ENCODE assay signal across 8 cellular contexts in genomic region chr6:87393026-87393622, GRCh38. TPM values are rescaled to one million over a fixed set of nuclear protein-coding genes. Genes with fewer than 3 reads are reported as not detected.
A peak's percentile ranks its signal among the peaks of the same experiment; 100 is the strongest.
DNase-seq lines count a peak whose midpoint lies in the region; ATAC-seq and TF ChIP-seq lines count a peak whose summit lies in the region.

No MANE protein-coding gene starts in this region.

- H4K20me1 ChIP-seq in fibroblast of lung (ENCODE audit: control insufficient read depth, extremely low read depth, insufficient read depth, low read length), result no peaks in the 10 kb centered on the region
- no peaks in the 10 kb centered on the region for H4K20me1 ChIP-seq in neural cell (ENCODE audit: insufficient read depth)

- no peak overlapping the region for H2AFZ ChIP-seq in fibroblast of lung (ENCODE audit: low read length)
- H2AFZ ChIP-seq in neural cell (ENCODE audit: low read depth, low read length), result no peak overlapping the region

- H3K4me3 ChIP-seq in fibroblast of lung (replicated peaks in 1 of 4; ENCODE audit: control extremely low read depth in 1 of 4, insufficient read depth in 1 of 4, low read depth in 3 of 4, low read length in 4 of 4) (no peak overlapping the region), neural cell (ENCODE audit: low read length) (no peak overlapping the region)

- TF ChIP-seq RAD21 in neural cell (conservative IDR thresholded peaks at IDR 0.05), result peak; percentile 88

- no peaks in the 10 kb centered on the region for H3K9me3 ChIP-seq in fibroblast of lung (ENCODE audit: control insufficient read depth, insufficient read depth, low read depth, low read length)
- no peaks in the 10 kb centered on the region for H3K9me3 ChIP-seq in neural cell (ENCODE audit: low read length)

- H3K79me2 ChIP-seq in fibroblast of lung (ENCODE audit: control insufficient read depth, insufficient read depth, low read length), result no peaks in the 10 kb centered on the region
- no peaks in the 10 kb centered on the region for H3K79me2 ChIP-seq in neural cell (replicated peaks; ENCODE audit: insufficient read depth, low read length)

- no peaks in the 10 kb centered on the region for H3F3A ChIP-seq in neural cell (ENCODE audit: insufficient read depth, low read length, poor library complexity, severe bottlenecking)

- no peak overlapping the region for H3K27ac ChIP-seq in fibroblast of lung (ENCODE audit: insufficient read depth, low read length)
- no peak overlapping the region for H3K27ac ChIP-seq in neural cell (ENCODE audit: low read length)

- no peaks in the 10 kb centered on the region for H3K4me1 ChIP-seq in fibroblast of lung (ENCODE audit: control insufficient read depth, extremely low read depth, insufficient read depth, low read length)

- H3K27me3 ChIP-seq in fibroblast of lung (ENCODE audit: control insufficient read depth, insufficient read depth, low read length), result no peaks in the 10 kb centered on the region
- no peaks in the 10 kb centered on the region for H3K27me3 ChIP-seq in neural cell (ENCODE audit: insufficient read depth, low read depth, low read length)

- H3K4me2 ChIP-seq in fibroblast of lung (ENCODE audit: extremely low read depth, insufficient read depth, low read length), result no peak overlapping the region
- no peak overlapping the region for H3K4me2 ChIP-seq in neural cell (ENCODE audit: low read length)

- TF ChIP-seq EP300 in neural cell (conservative IDR thresholded peaks at IDR 0.05; ENCODE audit: poor library complexity, severe bottlenecking), result peak; percentile 18

- peak; percentile 70 for DNase-seq in COR-L47 (lab: John Stamatoyannopoulos, UW)
- DNase-seq in NCI-H446 treated with DMSO at 0.1 percent for 48 hours (lab: John Stamatoyannopoulos, UW), result peak; percentile 44
- DNase-seq in activated CD4-positive, alpha-beta T cell treated with anti-CD3 and anti-CD28 coated beads, Interleukin-2, amount 50 U/mL, for 1 hour, result peak; percentile 8
- DNase-seq in fibroblast of lung (ENCODE audit: low read depth in 2 of 2), result peak; percentile 63 to 78
- no peak for DNase-seq in GM19238 (ENCODE audit: insufficient read length, low spot score)

- H3K9ac ChIP-seq in fibroblast of lung (ENCODE audit: insufficient read depth, low read length), result no peak overlapping the region
- no peak overlapping the region for H3K9ac ChIP-seq in neural cell (ENCODE audit: low read length)

- H3K36me3 ChIP-seq in fibroblast of lung (ENCODE audit: control insufficient read depth, insufficient read depth, low read length) (no peaks in the 10 kb centered on the region), neural cell (ENCODE audit: insufficient read depth, low read length) (no peaks in the 10 kb centered on the region)

- ATAC-seq in GM19351 (IDR thresholded peaks at IDR 0.05; ENCODE audit: unreplicated experiment), result peak; percentile 66
- ATAC-seq in HG03432 (IDR thresholded peaks at IDR 0.05; ENCODE audit: unreplicated experiment), result peak; percentile 86

- H3K9me2 ChIP-seq in neural cell (ENCODE audit: insufficient read depth, low read length), result no peaks in the 10 kb centered on the region

- TF ChIP-seq CTCF in fibroblast of lung (conservative IDR thresholded peaks at IDR 0.05 in 1 of 2, IDR thresholded peaks at IDR 0.05 in 1 of 2; ENCODE audit: low read depth in 1 of 2, low read length in 2 of 2), result peak; percentile 52 to 73
- TF ChIP-seq CTCF in neural cell (IDR thresholded peaks at IDR 0.05; ENCODE audit: poor library complexity, severe bottlenecking), result peak; percentile 93

TF ChIP-seq in neural cell, 6 proteins besides CTCF, POLR2A, EP300 and RAD21:
- TF ChIP-seq EZH2 (IDR thresholded peaks at IDR 0.05; ENCODE audit: borderline replicate concordance, insufficient read depth, low read length, poor library complexity, severe bottlenecking) (no peak), SMC3 (conservative IDR thresholded peaks at IDR 0.05; ENCODE audit: poor library complexity) (peak; percentile 87), POLR2AphosphoS5 (IDR thresholded peaks at IDR 0.05) (no peak), REST (IDR thresholded peaks at IDR 0.05; ENCODE audit: borderline replicate concordance) (no peak), TAF1 (IDR thresholded peaks at IDR 0.05; ENCODE audit: low read depth) (no peak)

RNA-seq across cellular contexts. Expression of gene CFAP206, which starts 14.6 kb away (rescaled TPM):
- total RNA-seq in fibroblast of lung, result under 0.01 and 0.26 TPM in 2 replicates
- polyA plus RNA-seq in fibroblast of lung (0.11 and 0.26 TPM in 2 replicates), neural cell (5.7 and 6.6 TPM in 2 replicates)
- 0.08 and 0.10 TPM in 2 replicates for polyA plus RNA-seq in fibroblast of lung (2012)
- polyA minus RNA-seq in fibroblast of lung (ENCODE audit: low replicate concordance) (not detected in 2 replicates), neural cell (6.9 and 9.5 TPM in 2 replicates)

RNA-seq across cellular contexts. Expression of gene C6orf163, which starts 48.5 kb away (rescaled TPM):
- total RNA-seq in fibroblast of lung, result 1.8 and 2.8 TPM in 2 replicates
- polyA plus RNA-seq in fibroblast of lung (0.18 and 0.33 TPM in 2 replicates), neural cell (1.8 and 3.4 TPM in 2 replicates)
- 0.28 and 0.36 TPM in 2 replicates for polyA plus RNA-seq in fibroblast of lung (2012)
- polyA minus RNA-seq in fibroblast of lung (ENCODE audit: low replicate concordance) (not detected in 2 replicates), neural cell (10.0 and 15.7 TPM in 2 replicates)
